ENCODE assay signal across 8 cellular contexts in genomic region chr19:46404039-46404883, GRCh38. TPM values are rescaled to one million over a fixed set of nuclear protein-coding genes. Genes with fewer than 3 reads are reported as not detected.
DNase-seq lines count a peak whose midpoint lies in the region; ATAC-seq and TF ChIP-seq lines count a peak whose summit lies in the region.

No MANE protein-coding gene starts in this region.

- intact Hi-C loops in esophagus muscularis mucosa (cut with DNase I), result no loop called here
- intact Hi-C loops in naive thymus-derived CD4-positive, alpha-beta T cell (cut with micrococcal nuclease), result loop anchor here in 1 of 2 donors (10.0 kb wide), 1 partner anchor 261 kb away; the partner anchor contains the start of gene DACT3

- peak; percentile 22 for ATAC-seq in naive thymus-derived CD4-positive, alpha-beta T cell
- ATAC-seq in GM19455 (IDR thresholded peaks at IDR 0.05; ENCODE audit: unreplicated experiment), result no peak

- no peaks in the 10 kb centered on the region for H3K9me3 ChIP-seq in CD8-positive, alpha-beta memory T cell (ENCODE audit: low read length)
- H3K9me3 ChIP-seq in esophagus muscularis mucosa, result no peaks in the 10 kb centered on the region
- no peaks in the 10 kb centered on the region for H3K9me3 ChIP-seq in naive thymus-derived CD4-positive, alpha-beta T cell (ENCODE audit: control insufficient read depth in 2 of 3, low read length in 3 of 3)

- H3K27ac Mint-ChIP-seq in CD8-positive, alpha-beta memory T cell, result peak overlapping the region in 2 of 8 donors; percentile 29 to 43
- H3K27ac Mint-ChIP-seq in naive thymus-derived CD4-positive, alpha-beta T cell, result peak overlapping the region in 2 of 9 donors; percentile 42 to 74

- TF ChIP-seq POLR2A in esophagus muscularis mucosa (IDR thresholded peaks at IDR 0.05; ENCODE audit: low read depth), result no peak

- H3K27ac ChIP-seq in CD8-positive, alpha-beta memory T cell (ENCODE audit: low read depth, low read length), result no peak overlapping the region
- H3K27ac ChIP-seq in esophagus muscularis mucosa (replicated peaks in 1 of 4), result peak overlapping the region; percentile 41 to 66 (median 53)
- H3K27ac ChIP-seq in naive thymus-derived CD4-positive, alpha-beta T cell (ENCODE audit: low read depth, low read length), result no peak overlapping the region

- H3K4me3 Mint-ChIP-seq in CD8-positive, alpha-beta memory T cell, result peak overlapping the region; percentile 52 to 82 (median 59)
- peak overlapping the region; percentile 34 to 94 (median 74) for H3K4me3 Mint-ChIP-seq in naive thymus-derived CD4-positive, alpha-beta T cell

- CTCF ChIA-PET in CD8-positive, alpha-beta memory T cell (lab: Charles Lee), result interaction anchor here (2.5 to 2.6 kb wide), 2 partner anchors 109 to 110 kb away, joined by 7 read pairs; no protein-coding TSS in a partner anchor
- CTCF ChIA-PET in naive thymus-derived CD4-positive, alpha-beta T cell (lab: Charles Lee), result interaction anchor here (3.1 kb wide), 1 partner anchor 84 kb away, joined by 10 read pairs; no protein-coding TSS in a partner anchor

- peaks cover 16 to 28% (median 24%) of the 10 kb centered on the region in 3 donors for H3K4me1 Mint-ChIP-seq in CD8-positive, alpha-beta memory T cell
- peaks cover 10 to 30% (median 21%) of the 10 kb centered on the region in 7 donors for H3K4me1 Mint-ChIP-seq in naive thymus-derived CD4-positive, alpha-beta T cell

- peaks cover 0 to 2% (median 0%) of the 10 kb centered on the region in 5 donors for H3K9me3 Mint-ChIP-seq in CD8-positive, alpha-beta memory T cell
- peaks cover 0 to 5% (median 0%) of the 10 kb centered on the region in 11 donors for H3K9me3 Mint-ChIP-seq in naive thymus-derived CD4-positive, alpha-beta T cell

- no peak for DNase-seq in CD8-positive, alpha-beta memory T cell
- DNase-seq in NCI-H526 treated with DMSO at 0.1 percent for 48 hours (lab: John Stamatoyannopoulos, UW) (peak; percentile 11), esophagus muscularis mucosa (ENCODE audit: extremely low spot score) (no peak), amniotic stem cell (lab: John Stamatoyannopoulos, UW) (no peak), NCI-H2196 (lab: John Stamatoyannopoulos, UW; ENCODE audit: unreplicated experiment) (no peak), NCI-H2227 treated with DMSO at 0.1 percent for 48 hours (lab: John Stamatoyannopoulos, UW) (no peak)
- DNase-seq in naive thymus-derived CD4-positive, alpha-beta T cell, result no peak

- H3K4me3 ChIP-seq in CD8-positive, alpha-beta memory T cell (ENCODE audit: low read length), result peak overlapping the region; percentile 37
- H3K4me3 ChIP-seq in esophagus muscularis mucosa, result peak overlapping the region; percentile 36 to 50 (median 42)
- peak overlapping the region; percentile 2 for H3K4me3 ChIP-seq in naive thymus-derived CD4-positive, alpha-beta T cell (ENCODE audit: low read length)

- TF ChIP-seq CTCF in esophagus muscularis mucosa (IDR thresholded peaks at IDR 0.05), result no peak

- POLR2A ChIA-PET in CD8-positive, alpha-beta memory T cell (lab: Charles Lee), result no interaction called here
- POLR2A ChIA-PET in naive thymus-derived CD4-positive, alpha-beta T cell (lab: Charles Lee), result no interaction called here

- H3K36me3 ChIP-seq in CD8-positive, alpha-beta memory T cell (ENCODE audit: insufficient read depth, low read length), result no peaks in the 10 kb centered on the region
- H3K36me3 ChIP-seq in esophagus muscularis mucosa, result no peaks in the 10 kb centered on the region
- H3K36me3 ChIP-seq in naive thymus-derived CD4-positive, alpha-beta T cell (ENCODE audit: control insufficient read depth in 2 of 3, insufficient read depth in 3 of 3, low read length in 3 of 3), result no peaks in the 10 kb centered on the region

- 15% methylated on average over 33 of the region's 42 CpGs for WGBS in esophagus muscularis mucosa

- H3K27me3 Mint-ChIP-seq in CD8-positive, alpha-beta memory T cell, result peaks cover 62 to 68% of the 10 kb centered on the region in 2 donors
- H3K27me3 Mint-ChIP-seq in naive thymus-derived CD4-positive, alpha-beta T cell, result peaks cover 49 to 76% (median 57%) of the 10 kb centered on the region in 5 donors

- peaks cover 15% of the 10 kb centered on the region for H3K4me1 ChIP-seq in CD8-positive, alpha-beta memory T cell (ENCODE audit: insufficient read depth, low read length)
- peaks cover 12 to 49% (median 38%) of the 10 kb centered on the region in 4 donors for H3K4me1 ChIP-seq in esophagus muscularis mucosa
- H3K4me1 ChIP-seq in naive thymus-derived CD4-positive, alpha-beta T cell (ENCODE audit: control insufficient read depth in 2 of 2, insufficient read depth in 2 of 2, low read length in 2 of 2), result peaks cover 0 to 15% of the 10 kb centered on the region in 2 donors

- H3K36me3 Mint-ChIP-seq in CD8-positive, alpha-beta memory T cell, result peaks cover 0 to 3% (median 0%) of the 10 kb centered on the region in 3 donors
- no peaks in the 10 kb centered on the region for H3K36me3 Mint-ChIP-seq in naive thymus-derived CD4-positive, alpha-beta T cell

- TF ChIP-seq EP300 in esophagus muscularis mucosa (IDR thresholded peaks at IDR 0.05), result no peak

- H3K27me3 ChIP-seq in CD8-positive, alpha-beta memory T cell (ENCODE audit: insufficient read depth, low read length, poor library complexity, severe bottlenecking), result peaks cover 28% of the 10 kb centered on the region
- H3K27me3 ChIP-seq in esophagus muscularis mucosa, result peaks cover 1 to 94% (median 29%) of the 10 kb centered on the region in 4 donors
- H3K27me3 ChIP-seq in naive thymus-derived CD4-positive, alpha-beta T cell (ENCODE audit: control insufficient read depth in 2 of 2, insufficient read depth in 2 of 2, low read length in 2 of 2), result peaks cover 0 to 15% of the 10 kb centered on the region in 2 donors

RNA-seq across cellular contexts. Expression of gene CCDC8, which starts 9.1 kb away (rescaled TPM):
- total RNA-seq in CD8-positive, alpha-beta memory T cell, result not detected
- polyA plus RNA-seq in CD8-positive, alpha-beta memory T cell, result not detected
- 10 to 100 TPM in 1 of 4 donors, 1 to 10 TPM in 3; 4.5 to 11.6 (median 4.9) TPM for total RNA-seq in esophagus muscularis mucosa
- total RNA-seq in naive thymus-derived CD4-positive, alpha-beta T cell, result not detected
- polyA plus RNA-seq in naive thymus-derived CD4-positive, alpha-beta T cell, result not detected

RNA-seq across cellular contexts. Expression of gene PNMA8C, which starts 24.5 kb away (rescaled TPM):
- not detected for total RNA-seq in CD8-positive, alpha-beta memory T cell
- polyA plus RNA-seq in CD8-positive, alpha-beta memory T cell, result not detected
- total RNA-seq in esophagus muscularis mucosa, result under 1 TPM; 0.13 to 0.42 (median 0.17) TPM
- total RNA-seq in naive thymus-derived CD4-positive, alpha-beta T cell, result not detected
- not detected for polyA plus RNA-seq in naive thymus-derived CD4-positive, alpha-beta T cell

RNA-seq across cellular contexts. Expression of gene PPP5C, which starts 57.4 kb away (rescaled TPM):
- total RNA-seq in CD8-positive, alpha-beta memory T cell, result 100 to 1,000 TPM; 124 TPM
- 38.7 TPM for polyA plus RNA-seq in CD8-positive, alpha-beta memory T cell
- total RNA-seq in esophagus muscularis mucosa, result 10 to 100 TPM; 39.9 to 74.7 (median 61.9) TPM
- 100 to 1,000 TPM in 1 of 5 experiments, 10 to 100 TPM in 4; 41.4 to 107 (median 52.0) TPM for total RNA-seq in naive thymus-derived CD4-positive, alpha-beta T cell
- 10 to 100 TPM; 17.4 to 34.8 TPM for polyA plus RNA-seq in naive thymus-derived CD4-positive, alpha-beta T cell

Comparison
In these comparisons a context has a peak if more than half of its experiments do, and no peak if none do; other contexts are left out.
1. H3K27ac ChIP-seq: peak in esophagus muscularis mucosa (4 of 4); none in CD8-positive, alpha-beta memory T cell (single experiment) and naive thymus-derived CD4-positive, alpha-beta T cell (single experiment).
2. RNA of gene CCDC8, which starts 9.1 kb away (total RNA-seq): 4.5 to 11.6 TPM in esophagus muscularis mucosa; not detected in CD8-positive, alpha-beta memory T cell and not detected in naive thymus-derived CD4-positive, alpha-beta T cell; every median in the first group is over 4 times any median in the second.
3. Peak in every context shown above with its lines, with median percentiles within 50 percentile points of each other: H3K4me3 ChIP-seq.